ENCODE assay signal across 8 cellular contexts in the genomic region with DNA sequence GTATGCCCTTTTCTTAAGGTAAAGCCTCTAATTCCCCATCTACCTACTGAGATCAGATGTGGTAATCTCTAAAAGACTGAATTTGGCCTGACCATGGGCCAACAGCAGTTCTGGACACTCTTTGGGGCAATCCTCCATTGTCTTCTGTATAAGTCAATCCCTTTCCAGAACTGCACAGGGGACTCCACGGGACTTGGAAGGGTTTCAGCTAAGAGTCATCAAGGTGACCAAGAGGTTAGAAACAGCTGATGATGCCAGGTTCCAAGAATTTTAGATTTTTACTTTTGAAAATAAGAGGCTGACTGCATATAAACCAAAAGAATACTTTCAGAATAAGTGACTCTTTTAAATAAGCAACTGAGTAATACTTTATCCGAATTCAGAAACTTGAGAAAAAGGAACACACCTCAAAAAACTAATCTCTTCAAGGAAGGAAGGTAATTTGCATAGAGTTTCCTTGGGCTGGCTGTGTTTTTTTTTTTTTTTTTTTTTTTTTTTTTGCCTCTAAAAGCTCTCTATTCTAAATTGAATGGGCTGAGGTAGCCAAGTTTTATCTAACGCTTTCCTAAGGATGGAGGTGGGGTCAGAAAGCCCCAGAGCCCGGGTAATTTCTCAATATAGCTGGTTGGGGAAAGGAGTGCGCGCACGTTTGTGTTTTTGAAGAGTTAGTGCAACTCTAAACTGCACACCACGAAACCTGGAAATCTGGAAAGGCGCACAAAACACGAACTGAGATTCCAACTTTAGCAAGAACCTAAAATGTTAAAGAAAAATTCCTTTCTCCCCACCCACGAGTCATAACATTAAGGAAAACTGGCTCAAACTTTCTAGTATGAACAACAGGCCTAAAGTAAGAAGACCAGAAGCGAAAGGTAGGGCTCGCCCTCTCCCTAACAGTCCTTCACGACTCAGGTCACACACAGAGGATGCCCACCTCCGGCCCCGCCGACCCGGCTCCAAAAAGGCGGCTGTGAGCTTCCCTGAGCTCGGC. TPM values are rescaled to one million over a fixed set of nuclear protein-coding genes. Genes with fewer than 3 reads are reported as not detected.
A peak's percentile ranks its signal among the peaks of the same experiment; 100 is the strongest.
DNase-seq lines count a peak whose midpoint lies in the region; ATAC-seq lines count a peak whose summit lies in the region.

No MANE protein-coding gene starts in this region.

- peak overlapping the region; percentile 94 for H3K4me3 Mint-ChIP-seq in activated T-cell treated with anti-CD3 and anti-CD28 coated beads, Interleukin-2, amount 50 U/mL, for 4 hours
- peak overlapping the region; percentile 92 for H3K4me3 Mint-ChIP-seq in activated CD8-positive, alpha-beta T cell treated with anti-CD3 and anti-CD28 coated beads, Interleukin-2, amount 10 ng/mL, durations not matched to agents 7 days and 5 days
- peak overlapping the region; percentile 88 for H3K4me3 Mint-ChIP-seq in stimulated activated effector memory CD8-positive, alpha-beta T cell treated with anti-CD3 and anti-CD28 coated beads, Interleukin-12 subunit alpha, Interleukin-12 subunit beta, amount 100 ng/mL, for 72 hours

- POLR2A ChIA-PET in activated CD8-positive, alpha-beta T cell treated with anti-CD3 and anti-CD28 coated beads, Interleukin-2, amount 10 ng/mL, durations not matched to agents 7 days and 5 days (lab: Charles Lee): interaction anchor here (0.5 to 3.2 kb wide), 16 partner anchors 9 to 763 kb away, joined by 3 to 43 read pairs (median 6); partner anchors contain the start of genes ATOSB, FANCG, PIGO and STOML2

- CTCF ChIA-PET in activated CD8-positive, alpha-beta T cell treated with anti-CD3 and anti-CD28 coated beads, Interleukin-2, amount 10 ng/mL, durations not matched to agents 7 days and 5 days (lab: Charles Lee): interaction anchor here (0.6 to 3.2 kb wide), 9 partner anchors 9 to 312 kb away, joined by 3 to 32 read pairs (median 9); partner anchors contain the start of genes FANCG, PIGO and STOML2

- H3K4me3 ChIP-seq in iPS-11a (ENCODE audit: low read depth, low read length): peak overlapping the region; percentile 96

- H3K27me3 Mint-ChIP-seq in activated T-cell treated with anti-CD3 and anti-CD28 coated beads, Interleukin-2, amount 50 U/mL, for 4 hours (ENCODE audit: low read depth): no peaks in the 10 kb centered on the region
- H3K27me3 Mint-ChIP-seq in activated CD8-positive, alpha-beta T cell treated with anti-CD3 and anti-CD28 coated beads, Interleukin-2, amount 10 ng/mL, durations not matched to agents 7 days and 5 days (ENCODE audit: low read depth): no peaks in the 10 kb centered on the region

- H3K4me1 Mint-ChIP-seq in activated T-cell treated with anti-CD3 and anti-CD28 coated beads, Interleukin-2, amount 50 U/mL, for 4 hours (ENCODE audit: low read depth): peaks cover 57% of the 10 kb centered on the region
- H3K4me1 Mint-ChIP-seq in activated CD8-positive, alpha-beta T cell treated with anti-CD3 and anti-CD28 coated beads, Interleukin-2, amount 10 ng/mL, durations not matched to agents 7 days and 5 days (ENCODE audit: low read depth): peaks cover 52% of the 10 kb centered on the region
- H3K4me1 Mint-ChIP-seq in stimulated activated effector memory CD8-positive, alpha-beta T cell treated with anti-CD3 and anti-CD28 coated beads, Interleukin-12 subunit alpha, Interleukin-12 subunit beta, amount 100 ng/mL, for 72 hours: peaks cover 73% of the 10 kb centered on the region

- intact Hi-C loops in posterior vena cava (cut with DNase I): loop anchor here in 1 of 2 donors (1.0 kb wide), 1 partner anchor 9 kb away; no protein-coding TSS in a partner anchor

- ATAC-seq in activated T-cell treated with anti-CD3 and anti-CD28 coated beads, Interleukin-2, amount 50 U/mL, for 4 hours: no peak
- no peak for ATAC-seq in activated CD8-positive, alpha-beta T cell treated with anti-CD3 and anti-CD28 coated beads, Interleukin-2, amount 10 ng/mL, durations not matched to agents 7 days and 5 days
- ATAC-seq in stimulated activated effector memory CD8-positive, alpha-beta T cell treated with anti-CD3 and anti-CD28 coated beads, Interleukin-12 subunit alpha, Interleukin-12 subunit beta, amount 100 ng/mL, for 72 hours: no peak

- peaks cover 58% of the 10 kb centered on the region for H3K36me3 Mint-ChIP-seq in activated T-cell treated with anti-CD3 and anti-CD28 coated beads, Interleukin-2, amount 50 U/mL, for 4 hours (ENCODE audit: insufficient read depth)
- H3K36me3 Mint-ChIP-seq in activated CD8-positive, alpha-beta T cell treated with anti-CD3 and anti-CD28 coated beads, Interleukin-2, amount 10 ng/mL, durations not matched to agents 7 days and 5 days (ENCODE audit: low read depth): peaks cover 84% of the 10 kb centered on the region
- peaks cover 93% of the 10 kb centered on the region for H3K36me3 Mint-ChIP-seq in stimulated activated effector memory CD8-positive, alpha-beta T cell treated with anti-CD3 and anti-CD28 coated beads, Interleukin-12 subunit alpha, Interleukin-12 subunit beta, amount 100 ng/mL, for 72 hours

- H3K27ac Mint-ChIP-seq in activated CD8-positive, alpha-beta T cell treated with anti-CD3 and anti-CD28 coated beads, Interleukin-2, amount 10 ng/mL, durations not matched to agents 7 days and 5 days: peak overlapping the region; percentile 96
- peak overlapping the region; percentile 97 for H3K27ac Mint-ChIP-seq in stimulated activated effector memory CD8-positive, alpha-beta T cell treated with anti-CD3 and anti-CD28 coated beads, Interleukin-12 subunit alpha, Interleukin-12 subunit beta, amount 100 ng/mL, for 72 hours

- DNase-seq in activated T-cell treated with anti-CD3 and anti-CD28 coated beads, Interleukin-2, amount 50 U/mL, for 4 hours: no peak
- DNase-seq in activated T-cell treated with anti-CD3 and anti-CD28 coated beads for 4 hours (no peak), NCI-H82 (lab: John Stamatoyannopoulos, UW) (no peak), posterior vena cava (ENCODE audit: low spot score) (no peak), NCI-H187 treated with DMSO at 0.1 percent for 48 hours (lab: John Stamatoyannopoulos, UW) (no peak)
- no peak for DNase-seq in activated CD8-positive, alpha-beta T cell treated with anti-CD3 and anti-CD28 coated beads, Interleukin-2, amount 10 ng/mL, durations not matched to agents 7 days and 5 days
- DNase-seq in stimulated activated effector memory CD8-positive, alpha-beta T cell treated with anti-CD3 and anti-CD28 coated beads, Interleukin-12 subunit alpha, Interleukin-12 subunit beta, amount 100 ng/mL, for 72 hours (ENCODE audit: low spot score in 2 of 2): no peak

- H3K9me3 Mint-ChIP-seq in activated T-cell treated with anti-CD3 and anti-CD28 coated beads, Interleukin-2, amount 50 U/mL, for 4 hours: no peaks in the 10 kb centered on the region
- H3K9me3 Mint-ChIP-seq in activated CD8-positive, alpha-beta T cell treated with anti-CD3 and anti-CD28 coated beads, Interleukin-2, amount 10 ng/mL, durations not matched to agents 7 days and 5 days (ENCODE audit: insufficient read depth): no peaks in the 10 kb centered on the region
- H3K9me3 Mint-ChIP-seq in stimulated activated effector memory CD8-positive, alpha-beta T cell treated with anti-CD3 and anti-CD28 coated beads, Interleukin-12 subunit alpha, Interleukin-12 subunit beta, amount 100 ng/mL, for 72 hours: no peaks in the 10 kb centered on the region

RNA-seq across cellular contexts. Expression of gene VCP, which starts 1.3 kb away (rescaled TPM):
- 100 to 1,000 TPM; 455 to 543 (median 484) TPM for total RNA-seq in activated T-cell treated with anti-CD3 and anti-CD28 coated beads, Interleukin-2, amount 50 U/mL, for 4 hours
- 100 to 1,000 TPM; 214 to 217 TPM for total RNA-seq in activated CD8-positive, alpha-beta T cell treated with anti-CD3 and anti-CD28 coated beads, Interleukin-2, amount 10 ng/mL, durations not matched to agents 7 days and 5 days
- total RNA-seq in posterior vena cava: 100 to 1,000 TPM; 138 to 179 TPM

RNA-seq across cellular contexts. Expression of gene FANCG, which starts 8.6 kb away (rescaled TPM):
- 10 to 100 TPM; 40.0 to 62.6 (median 54.4) TPM for total RNA-seq in activated T-cell treated with anti-CD3 and anti-CD28 coated beads, Interleukin-2, amount 50 U/mL, for 4 hours
- 100 to 1,000 TPM; 125 to 136 TPM for total RNA-seq in activated CD8-positive, alpha-beta T cell treated with anti-CD3 and anti-CD28 coated beads, Interleukin-2, amount 10 ng/mL, durations not matched to agents 7 days and 5 days
- 1 to 10 TPM; 8.0 to 8.9 TPM for total RNA-seq in posterior vena cava

RNA-seq across cellular contexts. Expression of gene PIGO, which starts 25.3 kb away (rescaled TPM):
- 10 to 100 TPM; 29.0 to 29.7 (median 29.1) TPM for total RNA-seq in activated T-cell treated with anti-CD3 and anti-CD28 coated beads, Interleukin-2, amount 50 U/mL, for 4 hours
- total RNA-seq in activated CD8-positive, alpha-beta T cell treated with anti-CD3 and anti-CD28 coated beads, Interleukin-2, amount 10 ng/mL, durations not matched to agents 7 days and 5 days: 10 to 100 TPM; 22.6 to 23.0 TPM
- total RNA-seq in posterior vena cava: 10 to 100 TPM; 11.8 to 15.3 TPM

RNA-seq across cellular contexts. Expression of gene STOML2, which starts 31.8 kb away (rescaled TPM):
- total RNA-seq in activated T-cell treated with anti-CD3 and anti-CD28 coated beads, Interleukin-2, amount 50 U/mL, for 4 hours: 100 to 1,000 TPM; 270 to 325 (median 289) TPM
- 100 to 1,000 TPM; 130 to 138 TPM for total RNA-seq in activated CD8-positive, alpha-beta T cell treated with anti-CD3 and anti-CD28 coated beads, Interleukin-2, amount 10 ng/mL, durations not matched to agents 7 days and 5 days
- total RNA-seq in posterior vena cava: 10 to 100 TPM; 67.9 to 71.6 TPM

RNA-seq across cellular contexts. Expression of gene ATOSB, which starts 44.5 kb away (rescaled TPM):
- total RNA-seq in activated T-cell treated with anti-CD3 and anti-CD28 coated beads, Interleukin-2, amount 50 U/mL, for 4 hours: 1 to 10 TPM; 1.8 to 2.8 (median 1.8) TPM
- 10 to 100 TPM; 14.5 to 17.0 TPM for total RNA-seq in activated CD8-positive, alpha-beta T cell treated with anti-CD3 and anti-CD28 coated beads, Interleukin-2, amount 10 ng/mL, durations not matched to agents 7 days and 5 days
- total RNA-seq in posterior vena cava: 10 to 100 TPM; 21.6 to 26.5 TPM

Comparison
In these comparisons a context has a peak if more than half of its experiments do, and no peak if none do; other contexts are left out.
1. RNA of gene FANCG, which starts 8.6 kb away (total RNA-seq): 125 to 136 TPM in activated CD8-positive, alpha-beta T cell treated with anti-CD3 and anti-CD28 coated beads, Interleukin-2, amount 10 ng/mL, durations not matched to agents 7 days and 5 days and 40.0 to 62.6 TPM in activated T-cell treated with anti-CD3 and anti-CD28 coated beads, Interleukin-2, amount 50 U/mL, for 4 hours; 8.0 to 8.9 TPM in posterior vena cava; every median in the first group is over 4 times any median in the second.
2. Peak in every context shown above with its lines, with median percentiles within 50 percentile points of each other: H3K4me3 Mint-ChIP-seq.